ENCODE assay signal across 21 cellular contexts in the genomic region with DNA sequence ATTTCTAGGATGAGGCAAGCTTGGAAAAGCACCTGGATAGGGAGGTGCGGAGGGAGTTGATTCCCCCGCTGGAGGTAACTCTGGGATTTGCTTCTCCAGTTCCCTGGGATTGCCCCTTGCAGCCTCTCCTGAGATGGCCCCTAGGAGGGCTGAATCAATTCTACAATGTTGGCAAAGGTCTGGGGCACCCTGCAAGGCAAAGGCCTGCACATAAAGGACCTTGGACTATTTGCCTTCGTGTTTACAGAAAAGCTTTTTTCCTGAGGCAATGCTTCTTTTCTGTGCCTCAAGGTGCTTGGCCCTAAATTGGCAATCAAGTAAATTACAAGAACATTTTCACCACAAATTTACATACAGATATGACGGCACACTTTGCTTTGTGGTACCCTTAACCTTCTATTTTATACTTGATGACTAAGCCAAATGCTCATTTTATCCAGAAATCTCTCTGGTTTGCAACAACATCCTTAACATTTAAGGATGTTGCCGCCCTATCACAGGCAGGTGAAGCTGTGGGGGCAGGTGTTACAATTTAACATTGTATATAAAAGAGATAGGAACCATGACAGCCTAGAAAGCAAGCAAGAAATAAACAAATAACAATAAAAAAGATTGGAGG. TPM values are rescaled to one million over a fixed set of nuclear protein-coding genes. Genes with fewer than 3 reads are reported as not detected.
A peak's percentile ranks its signal among the peaks of the same experiment; 100 is the strongest.
DNase-seq lines count a peak whose midpoint lies in the region; ATAC-seq, FAIRE-seq and TF ChIP-seq lines count a peak whose summit lies in the region.
"Had no signal": no experiment of that assay in that cellular context is flagged by ENCODE, and none has a peak within 500 bp of the region (broad histone marks: within the 10 kb centered on the region; RNA-seq: fewer than 3 reads in every experiment).

No MANE protein-coding gene starts in this region.

- no peaks in the 10 kb centered on the region for H3K36me3 ChIP-seq in CD4-positive, CD25-positive, alpha-beta regulatory T cell (ENCODE audit: control insufficient read depth, insufficient read depth, low read length)
- peaks cover 5% of the 10 kb centered on the region; the same call in 1 of the 3 replicates for H3K36me3 ChIP-seq in K562 (ENCODE audit: control insufficient read depth, insufficient read depth, low read length)
- H3K36me3 ChIP-seq in right lobe of liver, result no peaks in the 10 kb centered on the region
- H3K36me3 ChIP-seq: BE2C had no signal

- no peak overlapping the region for H3K9ac ChIP-seq in K562 (ENCODE audit: insufficient read depth in 1 of 2, low read depth in 2 of 2, low read length in 2 of 2)

- H3K9me1 ChIP-seq in K562 (ENCODE audit: control insufficient read depth, insufficient read depth, low read length), result no peaks in the 10 kb centered on the region

- POLR2A ChIA-PET in K562 (lab: Yijun Ruan, JAX), result interaction anchor here (0.5 kb wide), 1 partner anchor 51 kb away, joined by 3 read pairs; no protein-coding TSS in a partner anchor

- CTCF ChIA-PET in K562 (lab: Yijun Ruan, JAX; ENCODE audit: low intra/inter-chr PET ratio), result no interaction called here

- peaks cover 0 to 9% (median 0%) of the 10 kb centered on the region in 4 donors for H3K4me1 Mint-ChIP-seq in CD4-positive, CD25-positive, alpha-beta regulatory T cell
- H3K4me1 Mint-ChIP-seq in stimulated activated effector memory CD8-positive, alpha-beta T cell treated with anti-CD3 and anti-CD28 coated beads, Interleukin-12 subunit alpha, Interleukin-12 subunit beta, amount 100 ng/mL, for 72 hours, result no peaks in the 10 kb centered on the region

- no peaks in the 10 kb centered on the region for H3K4me1 ChIP-seq in CD4-positive, CD25-positive, alpha-beta regulatory T cell (ENCODE audit: control insufficient read depth, insufficient read depth, low read length, poor library complexity, severe bottlenecking)
- H3K4me1 ChIP-seq in K562 (replicated peaks in 1 of 2; ENCODE audit: control insufficient read depth in 2 of 2, insufficient read depth in 2 of 2, low read length in 2 of 2) (peaks cover 0 to 8% of the 10 kb centered on the region in 2 experiments; a peak in 1 of 5 replicates), right lobe of liver (peaks cover 0 to 21% (median 4%) of the 10 kb centered on the region in 4 donors)
- H3K4me1 ChIP-seq: BE2C, Caco-2 had no signal

- TF ChIP-seq EP300 in K562 (IDR thresholded peaks at IDR 0.05; ENCODE audit: low read length), result no peak

- FAIRE-seq in K562 (lab: Jason Lieb, UNC), result no peak
- FAIRE-seq: A204.1, D721Med, GM12892, GM18507 had no signal

- in situ Hi-C loops in G401 (cut with HindIII; ENCODE audit: low sequenced_read_pairs) (no loop called here), K562 (cut with MboI) (no loop called here)

- no peaks in the 10 kb centered on the region for H3K9me3 ChIP-seq in CD4-positive, CD25-positive, alpha-beta regulatory T cell (ENCODE audit: control insufficient read depth in 2 of 2, low read length in 2 of 2)
- H3K9me3 ChIP-seq in K562 (replicated peaks; ENCODE audit: control insufficient read depth, insufficient read depth, low read depth, low read length), result no peaks in the 10 kb centered on the region
- no peaks in the 10 kb centered on the region for H3K9me3 ChIP-seq in right lobe of liver
- H3K9me3 ChIP-seq: BE2C, Caco-2 had no signal

- no peak for TF ChIP-seq RAD21 in K562 (CRISPR knock-in tag; conservative IDR thresholded peaks at IDR 0.05 in 1 of 2, IDR thresholded peaks at IDR 0.05 in 1 of 2)

- no peak overlapping the region for H3K4me3 Mint-ChIP-seq in CD4-positive, CD25-positive, alpha-beta regulatory T cell
- H3K4me3 Mint-ChIP-seq in stimulated activated effector memory CD8-positive, alpha-beta T cell treated with anti-CD3 and anti-CD28 coated beads, Interleukin-12 subunit alpha, Interleukin-12 subunit beta, amount 100 ng/mL, for 72 hours, result no peak overlapping the region
- H3K4me3 Mint-ChIP-seq: CD4-positive, alpha-beta T cell; H9 had no signal

- no peak overlapping the region for H3K4me3 ChIP-seq in CD4-positive, CD25-positive, alpha-beta regulatory T cell (ENCODE audit: low read depth, low read length)
- H3K4me3 ChIP-seq in K562, result no peak overlapping the region
- no peak overlapping the region for H3K4me3 ChIP-seq in right lobe of liver

- H3K36me3 Mint-ChIP-seq in CD4-positive, CD25-positive, alpha-beta regulatory T cell, result no peaks in the 10 kb centered on the region
- no peaks in the 10 kb centered on the region for H3K36me3 Mint-ChIP-seq in stimulated activated effector memory CD8-positive, alpha-beta T cell treated with anti-CD3 and anti-CD28 coated beads, Interleukin-12 subunit alpha, Interleukin-12 subunit beta, amount 100 ng/mL, for 72 hours

- TF ChIP-seq CTCF in K562 (IDR thresholded peaks at IDR 0.05 in 2 of 3, conservative IDR thresholded peaks at IDR 0.05 in 1 of 3; ENCODE audit: insufficient read depth in 2 of 3, low read depth in 1 of 3, low read length in 3 of 3) (no peak), right lobe of liver (IDR thresholded peaks at IDR 0.05) (no peak)

- ATAC-seq in CD4-positive, CD25-positive, alpha-beta regulatory T cell (ENCODE audit: low read depth in 2 of 2), result peak; percentile 63 to 65
- ATAC-seq in K562, result no peak
- peak in 3 of 4 donors; percentile 35 to 60 (median 52) for ATAC-seq in right lobe of liver
- ATAC-seq in HG03521 (IDR thresholded peaks at IDR 0.05; ENCODE audit: unreplicated experiment), result no peak
- ATAC-seq in stimulated activated effector memory CD8-positive, alpha-beta T cell treated with anti-CD3 and anti-CD28 coated beads, Interleukin-12 subunit alpha, Interleukin-12 subunit beta, amount 100 ng/mL, for 72 hours, result no peak

- no peak overlapping the region for H2AFZ ChIP-seq in K562 (ENCODE audit: low read depth, low read length)

- H3K27me3 ChIP-seq in CD4-positive, CD25-positive, alpha-beta regulatory T cell (ENCODE audit: control insufficient read depth, insufficient read depth, low read length), result no peaks in the 10 kb centered on the region
- H3K27me3 ChIP-seq in K562 (ENCODE audit: control insufficient read depth in 2 of 2, insufficient read depth in 2 of 2, low read length in 2 of 2) (no peaks in the 10 kb centered on the region), right lobe of liver (no peaks in the 10 kb centered on the region)
- H3K27me3 ChIP-seq: BE2C had no signal

- no peaks in the 10 kb centered on the region for H4K20me1 ChIP-seq in K562 (replicated peaks; ENCODE audit: control insufficient read depth, insufficient read depth, low read length)

- no peaks in the 10 kb centered on the region for H3K79me2 ChIP-seq in K562 (ENCODE audit: control insufficient read depth, insufficient read depth, low read length)

- H3K4me2 ChIP-seq in K562 (ENCODE audit: insufficient read depth, low read length), result no peak overlapping the region

- no peak overlapping the region for H3K27ac Mint-ChIP-seq in CD4-positive, CD25-positive, alpha-beta regulatory T cell
- no peak overlapping the region for H3K27ac Mint-ChIP-seq in stimulated activated effector memory CD8-positive, alpha-beta T cell treated with anti-CD3 and anti-CD28 coated beads, Interleukin-12 subunit alpha, Interleukin-12 subunit beta, amount 100 ng/mL, for 72 hours
- H3K27ac Mint-ChIP-seq: CD4-positive, alpha-beta T cell; H9 had no signal

- H3K27ac ChIP-seq in CD4-positive, CD25-positive, alpha-beta regulatory T cell (ENCODE audit: insufficient read depth, low read length, poor library complexity, severe bottlenecking), result no peak overlapping the region
- H3K27ac ChIP-seq in K562 (ENCODE audit: extremely low read depth, low read depth, low read length) (no peak overlapping the region), right lobe of liver (no peak overlapping the region)

- TF ChIP-seq POLR2A in K562 (conservative IDR thresholded peaks at IDR 0.05), result no peak
- no peak for TF ChIP-seq POLR2A in right lobe of liver (IDR thresholded peaks at IDR 0.05)

- WGBS in K562 (ENCODE audit: insufficient coverage, low coverage, missing lambda C conversion rate), result 48% methylated on average over 5 of the region's 5 CpGs
- WGBS in right lobe of liver (ENCODE audit: insufficient coverage, low coverage, low lambda C conversion rate, missing lambda C conversion rate), result 89% methylated on average over 5 of the region's 5 CpGs

- intact Hi-C loops in K562 (cut with micrococcal nuclease) (no loop called here), right lobe of liver (cut with DNase I) (no loop called here)

- H3K9me3 Mint-ChIP-seq in CD4-positive, CD25-positive, alpha-beta regulatory T cell, result no peaks in the 10 kb centered on the region
- H3K9me3 Mint-ChIP-seq in stimulated activated effector memory CD8-positive, alpha-beta T cell treated with anti-CD3 and anti-CD28 coated beads, Interleukin-12 subunit alpha, Interleukin-12 subunit beta, amount 100 ng/mL, for 72 hours, result no peaks in the 10 kb centered on the region
- H3K9me3 Mint-ChIP-seq: CD4-positive, alpha-beta T cell; H9 had no signal

- DNase-seq in CD4-positive, CD25-positive, alpha-beta regulatory T cell, result peak in 2 of 3 donors; percentile 8 to 67
- DNase-seq in G401 (ENCODE audit: low spot score) (peak; percentile 1), K562 (ENCODE audit: extremely low read depth in 1 of 4, low spot score in 3 of 4) (no peak), right lobe of liver (no peak)
- DNase-seq in stimulated activated effector memory CD8-positive, alpha-beta T cell treated with anti-CD3 and anti-CD28 coated beads, Interleukin-12 subunit alpha, Interleukin-12 subunit beta, amount 100 ng/mL, for 72 hours (ENCODE audit: low spot score in 2 of 2), result no peak
- DNase-seq: ACHN; BE2C; C1 segment of cervical spinal cord; Caco-2; CD4-positive, alpha-beta T cell; GDM1; GOT3; H9; IMR-90; KBM-7 had no signal

- no TSS peak for BruUV-seq in K562 (replicated peaks; lab: Mats Ljungman, UMichigan)

- no peaks in the 10 kb centered on the region for H3K27me3 Mint-ChIP-seq in CD4-positive, CD25-positive, alpha-beta regulatory T cell
- H3K27me3 Mint-ChIP-seq: CD4-positive, alpha-beta T cell had no signal

RNA-seq across cellular contexts. Expression of a gene that starts 40.3 kb away (rescaled TPM):
- 7.3 TPM for total RNA-seq in CD4-positive, CD25-positive, alpha-beta regulatory T cell
- polyA plus RNA-seq in CD4-positive, CD25-positive, alpha-beta regulatory T cell, result 1 to 10 TPM; 2.8 to 6.3 (median 4.6) TPM
- 33.3 and 37.4 TPM in 2 replicates for total RNA-seq in G401 (2014; rRNA removed; shearing (Covaris generic))
- total RNA-seq in K562 (2011; cell fraction: chromatin; rRNA removed; ENCODE audit: low replicate concordance), result 84.2 and 103 TPM in 2 replicates
- total RNA-seq in K562 (2011; cell fraction: nucleolus; rRNA removed), result 49.9 and 50.4 TPM in 2 replicates
- 49.5 and 53.8 TPM in 2 replicates for total RNA-seq in K562 (2011; cell fraction: nucleoplasm; rRNA removed)
- total RNA-seq in K562 (2014; rRNA removed), result 49.8 and 52.2 TPM in 2 replicates
- total RNA-seq in K562 (2014; rRNA removed; fragmentation: Illumina TruSeq; extraction: Trizol), result 27.8 and 29.7 TPM in 2 replicates
- 32.4 and 35.8 TPM in 2 replicates for total RNA-seq in K562 (2015; rRNA removed; fragmentation: Illumina TruSeq; extraction: Trizol)
- total RNA-seq in K562 (2021), result 53.5 and 59.2 TPM in 2 replicates
- polyA plus RNA-seq in K562 (2011; rRNA removed), result 14.9 and 16.7 TPM in 2 replicates
- polyA plus RNA-seq in K562 (2011; cell fraction: cytosol; rRNA removed), result 7.0 and 12.4 TPM in 2 replicates
- polyA plus RNA-seq in K562 (2011; cell fraction: nucleus; rRNA removed), result 94.4 and 103 TPM in 2 replicates
- polyA plus RNA-seq in K562 (2012), result 44.2 and 47.0 TPM in 2 replicates
- polyA plus RNA-seq in K562 (2014; fragmentation: Illumina TruSeq; extraction: Trizol), result 54.4 and 58.1 TPM in 2 replicates
- polyA plus RNA-seq in K562 (2014; fragmentation: Nextera tagmentation; extraction: Ambion mirVana), result 10 to 100 TPM; 11.9 to 17.8 TPM
- 43.5 and 49.1 TPM in 2 replicates for polyA plus RNA-seq in K562 (2014; rRNA removed)
- 10.8 and 15.5 TPM in 2 replicates for polyA minus RNA-seq in K562 (2011; rRNA and poly(A)+ RNA removed)
- 16.9 and 17.3 TPM in 2 replicates for polyA minus RNA-seq in K562 (2011; cell fraction: cytosol; rRNA and poly(A)+ RNA removed)
- 13.3 and 23.4 TPM in 2 replicates for polyA minus RNA-seq in K562 (2011; cell fraction: nucleus; rRNA and poly(A)+ RNA removed)
- total RNA-seq in right lobe of liver, result 10 to 100 TPM in 2 of 6 experiments, 1 to 10 TPM in 4; 8.0 to 10.8 (median 9.1) TPM

RNA-seq across cellular contexts. Expression of a gene that starts 45.5 kb away (rescaled TPM):
- not detected for total RNA-seq in CD4-positive, CD25-positive, alpha-beta regulatory T cell
- polyA plus RNA-seq in CD4-positive, CD25-positive, alpha-beta regulatory T cell, result under 1 TPM in 3 of 4 donors, not detected in 1; 0.07 to 0.24 (median 0.09) TPM
- not detected in 2 replicates for total RNA-seq in G401 (2014; rRNA removed; shearing (Covaris generic))
- total RNA-seq in K562 (2011; cell fraction: chromatin; rRNA removed; ENCODE audit: low replicate concordance), result not detected in 2 replicates
- not detected in 2 replicates for total RNA-seq in K562 (2011; cell fraction: nucleolus; rRNA removed)
- not detected in 2 replicates for total RNA-seq in K562 (2011; cell fraction: nucleoplasm; rRNA removed)
- 0.36 TPM in 1 of 2 replicates, not detected in the other for total RNA-seq in K562 (2014; rRNA removed)
- total RNA-seq in K562 (2014; rRNA removed; fragmentation: Illumina TruSeq; extraction: Trizol), result not detected in 2 replicates
- 0.08 TPM in 1 of 2 replicates, not detected in the other for total RNA-seq in K562 (2015; rRNA removed; fragmentation: Illumina TruSeq; extraction: Trizol)
- 0.29 TPM in 1 of 2 replicates, not detected in the other for total RNA-seq in K562 (2021)
- polyA plus RNA-seq in K562 (2011; rRNA removed), result 0.08 TPM in 1 of 2 replicates, not detected in the other
- polyA plus RNA-seq in K562 (2011; cell fraction: cytosol; rRNA removed), result not detected in 2 replicates
- polyA plus RNA-seq in K562 (2011; cell fraction: nucleus; rRNA removed), result not detected in 2 replicates
- polyA plus RNA-seq in K562 (2012), result 0.14 TPM in 1 of 2 replicates, not detected in the other
- polyA plus RNA-seq in K562 (2014; fragmentation: Illumina TruSeq; extraction: Trizol), result 0.09 TPM in 1 of 2 replicates, not detected in the other
- under 1 TPM; 0.14 to 0.24 TPM for polyA plus RNA-seq in K562 (2014; fragmentation: Nextera tagmentation; extraction: Ambion mirVana)
- not detected in 2 replicates for polyA plus RNA-seq in K562 (2014; rRNA removed)
- not detected in 2 replicates for polyA minus RNA-seq in K562 (2011; rRNA and poly(A)+ RNA removed)
- polyA minus RNA-seq in K562 (2011; cell fraction: cytosol; rRNA and poly(A)+ RNA removed), result not detected in 2 replicates
- not detected in 2 replicates for polyA minus RNA-seq in K562 (2011; cell fraction: nucleus; rRNA and poly(A)+ RNA removed)
- under 1 TPM in 5 of 6 experiments, not detected in 1; 0.42 to 0.91 (median 0.76) TPM for total RNA-seq in right lobe of liver
- total RNA-seq: Caco-2; CD4-positive, alpha-beta T cell; HT1080; IMR-90 had no signal
- polyA plus RNA-seq: IMR-90 had no signal

RNA-seq across cellular contexts. Expression of a gene that starts 46.3 kb away (rescaled TPM):
- total RNA-seq in CD4-positive, CD25-positive, alpha-beta regulatory T cell, result not detected
- polyA plus RNA-seq in CD4-positive, CD25-positive, alpha-beta regulatory T cell, result not detected
- total RNA-seq in G401 (2014; rRNA removed; shearing (Covaris generic)), result not detected in 2 replicates
- total RNA-seq in K562 (2011; cell fraction: chromatin; rRNA removed; ENCODE audit: low replicate concordance), result not detected in 2 replicates
- 0.33 TPM in 1 of 2 replicates, not detected in the other for total RNA-seq in K562 (2011; cell fraction: nucleolus; rRNA removed)
- total RNA-seq in K562 (2011; cell fraction: nucleoplasm; rRNA removed), result not detected in 2 replicates
- 0.09 TPM in 1 of 2 replicates, not detected in the other for total RNA-seq in K562 (2014; rRNA removed)
- not detected in 2 replicates for total RNA-seq in K562 (2014; rRNA removed; fragmentation: Illumina TruSeq; extraction: Trizol)
- not detected in 2 replicates for total RNA-seq in K562 (2015; rRNA removed; fragmentation: Illumina TruSeq; extraction: Trizol)
- total RNA-seq in K562 (2021), result 0.09 TPM in 1 of 2 replicates, not detected in the other
- not detected in 2 replicates for polyA plus RNA-seq in K562 (2011; rRNA removed)
- polyA plus RNA-seq in K562 (2011; cell fraction: cytosol; rRNA removed), result 0.03 TPM in 1 of 2 replicates, not detected in the other
- polyA plus RNA-seq in K562 (2011; cell fraction: nucleus; rRNA removed), result not detected in 2 replicates
- polyA plus RNA-seq in K562 (2012), result 0.08 and 0.12 TPM in 2 replicates
- polyA plus RNA-seq in K562 (2014; fragmentation: Illumina TruSeq; extraction: Trizol), result not detected in 2 replicates
- polyA plus RNA-seq in K562 (2014; fragmentation: Nextera tagmentation; extraction: Ambion mirVana), result under 1 TPM; 0.14 to 0.15 TPM
- polyA plus RNA-seq in K562 (2014; rRNA removed), result not detected in 2 replicates
- not detected in 2 replicates for polyA minus RNA-seq in K562 (2011; rRNA and poly(A)+ RNA removed)
- polyA minus RNA-seq in K562 (2011; cell fraction: cytosol; rRNA and poly(A)+ RNA removed), result not detected in 2 replicates
- polyA minus RNA-seq in K562 (2011; cell fraction: nucleus; rRNA and poly(A)+ RNA removed), result not detected in 2 replicates
- total RNA-seq in right lobe of liver, result 100 to 1,000 TPM; 110 to 270 (median 205) TPM
- total RNA-seq: CD4-positive, alpha-beta T cell; H9; HT1080; IMR-90 had no signal
- polyA plus RNA-seq: IMR-90 had no signal

RNA-seq across cellular contexts. Expression of a gene that starts 49.0 kb away (rescaled TPM):
- total RNA-seq in CD4-positive, CD25-positive, alpha-beta regulatory T cell, result 190 TPM
- 10 to 100 TPM; 67.9 to 92.5 (median 79.8) TPM for polyA plus RNA-seq in CD4-positive, CD25-positive, alpha-beta regulatory T cell
- total RNA-seq in G401 (2014; rRNA removed; shearing (Covaris generic)), result 25.6 and 26.9 TPM in 2 replicates
- total RNA-seq in K562 (2011; cell fraction: chromatin; rRNA removed; ENCODE audit: low replicate concordance), result 323 and 539 TPM in 2 replicates
- 245 and 246 TPM in 2 replicates for total RNA-seq in K562 (2011; cell fraction: nucleolus; rRNA removed)
- 197 and 224 TPM in 2 replicates for total RNA-seq in K562 (2011; cell fraction: nucleoplasm; rRNA removed)
- total RNA-seq in K562 (2014; rRNA removed), result 32.7 and 36.9 TPM in 2 replicates
- 38.6 and 40.3 TPM in 2 replicates for total RNA-seq in K562 (2014; rRNA removed; fragmentation: Illumina TruSeq; extraction: Trizol)
- 39.1 and 40.5 TPM in 2 replicates for total RNA-seq in K562 (2015; rRNA removed; fragmentation: Illumina TruSeq; extraction: Trizol)
- 46.9 and 49.3 TPM in 2 replicates for total RNA-seq in K562 (2021)
- 44.2 and 71.2 TPM in 2 replicates for polyA plus RNA-seq in K562 (2011; rRNA removed)
- 27.4 and 45.5 TPM in 2 replicates for polyA plus RNA-seq in K562 (2011; cell fraction: cytosol; rRNA removed)
- polyA plus RNA-seq in K562 (2011; cell fraction: nucleus; rRNA removed), result 151 and 211 TPM in 2 replicates
- 34.1 and 59.4 TPM in 2 replicates for polyA plus RNA-seq in K562 (2012)
- polyA plus RNA-seq in K562 (2014; fragmentation: Illumina TruSeq; extraction: Trizol), result 38.2 and 39.2 TPM in 2 replicates
- polyA plus RNA-seq in K562 (2014; fragmentation: Nextera tagmentation; extraction: Ambion mirVana), result 10 to 100 TPM; 15.5 to 16.9 TPM
- polyA plus RNA-seq in K562 (2014; rRNA removed), result 39.1 and 40.1 TPM in 2 replicates
- polyA minus RNA-seq in K562 (2011; rRNA and poly(A)+ RNA removed), result 69.6 and 79.5 TPM in 2 replicates
- polyA minus RNA-seq in K562 (2011; cell fraction: cytosol; rRNA and poly(A)+ RNA removed), result 28.8 and 40.3 TPM in 2 replicates
- polyA minus RNA-seq in K562 (2011; cell fraction: nucleus; rRNA and poly(A)+ RNA removed), result 75.9 and 148 TPM in 2 replicates
- total RNA-seq in right lobe of liver, result 100 to 1,000 TPM in 4 of 6 experiments, 10 to 100 TPM in 2; 82.8 to 182 (median 108) TPM

RNA-seq across cellular contexts. Expression of a gene that starts 59.5 kb away (rescaled TPM):
- total RNA-seq in CD4-positive, CD25-positive, alpha-beta regulatory T cell, result 5.3 TPM
- polyA plus RNA-seq in CD4-positive, CD25-positive, alpha-beta regulatory T cell, result 1 to 10 TPM in 3 of 4 donors, under 1 TPM in 1; 0.64 to 2.0 (median 1.5) TPM
- total RNA-seq in G401 (2014; rRNA removed; shearing (Covaris generic)), result 2.5 and 2.8 TPM in 2 replicates
- 8.5 and 14.2 TPM in 2 replicates for total RNA-seq in K562 (2011; cell fraction: chromatin; rRNA removed; ENCODE audit: low replicate concordance)
- total RNA-seq in K562 (2011; cell fraction: nucleolus; rRNA removed), result 9.7 and 11.7 TPM in 2 replicates
- 13.3 and 18.9 TPM in 2 replicates for total RNA-seq in K562 (2011; cell fraction: nucleoplasm; rRNA removed)
- 1.8 and 2.4 TPM in 2 replicates for total RNA-seq in K562 (2014; rRNA removed)
- total RNA-seq in K562 (2014; rRNA removed; fragmentation: Illumina TruSeq; extraction: Trizol), result 2.5 and 2.7 TPM in 2 replicates
- 2.3 and 2.6 TPM in 2 replicates for total RNA-seq in K562 (2015; rRNA removed; fragmentation: Illumina TruSeq; extraction: Trizol)
- total RNA-seq in K562 (2021), result 2.6 and 2.8 TPM in 2 replicates
- polyA plus RNA-seq in K562 (2011; rRNA removed), result 3.3 and 3.9 TPM in 2 replicates
- 3.5 and 3.6 TPM in 2 replicates for polyA plus RNA-seq in K562 (2011; cell fraction: cytosol; rRNA removed)
- polyA plus RNA-seq in K562 (2011; cell fraction: nucleus; rRNA removed), result 5.2 and 5.3 TPM in 2 replicates
- 2.2 and 2.3 TPM in 2 replicates for polyA plus RNA-seq in K562 (2012)
- polyA plus RNA-seq in K562 (2014; fragmentation: Illumina TruSeq; extraction: Trizol), result 2.9 and 3.1 TPM in 2 replicates
- polyA plus RNA-seq in K562 (2014; fragmentation: Nextera tagmentation; extraction: Ambion mirVana), result 1 to 10 TPM; 3.8 to 4.7 TPM
- polyA plus RNA-seq in K562 (2014; rRNA removed), result 2.6 and 2.7 TPM in 2 replicates
- polyA minus RNA-seq in K562 (2011; rRNA and poly(A)+ RNA removed), result 4.8 and 5.0 TPM in 2 replicates
- polyA minus RNA-seq in K562 (2011; cell fraction: cytosol; rRNA and poly(A)+ RNA removed), result 0.64 and 1.0 TPM in 2 replicates
- polyA minus RNA-seq in K562 (2011; cell fraction: nucleus; rRNA and poly(A)+ RNA removed), result 4.2 and 6.4 TPM in 2 replicates
- 10 to 100 TPM in 1 of 6 experiments, 1 to 10 TPM in 5; 4.7 to 11.1 (median 7.8) TPM for total RNA-seq in right lobe of liver

Comparison
In these comparisons a context has a peak if more than half of its experiments do, and no peak if none do; other contexts are left out.
1. ATAC-seq: peak in CD4-positive, CD25-positive, alpha-beta regulatory T cell (2 of 2) and right lobe of liver (3 of 4); none in K562 (single experiment), HG03521 (single experiment) and stimulated activated effector memory CD8-positive, alpha-beta T cell treated with anti-CD3 and anti-CD28 coated beads, Interleukin-12 subunit alpha, Interleukin-12 subunit beta, amount 100 ng/mL, for 72 hours (single experiment).
2. DNase-seq: peak in CD4-positive, CD25-positive, alpha-beta regulatory T cell (2 of 3) and G401 (single experiment); none in K562 (0 of 4), right lobe of liver (0 of 3) and stimulated activated effector memory CD8-positive, alpha-beta T cell treated with anti-CD3 and anti-CD28 coated beads, Interleukin-12 subunit alpha, Interleukin-12 subunit beta, amount 100 ng/mL, for 72 hours (0 of 2).
3. RNA of a gene that starts 46.3 kb away (total RNA-seq): 110 to 270 TPM in right lobe of liver; 0.09 to 0.33 TPM in K562, not detected in CD4-positive, CD25-positive, alpha-beta regulatory T cell (single experiment) and not detected in G401; every median in the first group is over 10 times any median in the second.